Comparison of ENCODE assay signal across 8 cellular contexts in the genomic region with DNA sequence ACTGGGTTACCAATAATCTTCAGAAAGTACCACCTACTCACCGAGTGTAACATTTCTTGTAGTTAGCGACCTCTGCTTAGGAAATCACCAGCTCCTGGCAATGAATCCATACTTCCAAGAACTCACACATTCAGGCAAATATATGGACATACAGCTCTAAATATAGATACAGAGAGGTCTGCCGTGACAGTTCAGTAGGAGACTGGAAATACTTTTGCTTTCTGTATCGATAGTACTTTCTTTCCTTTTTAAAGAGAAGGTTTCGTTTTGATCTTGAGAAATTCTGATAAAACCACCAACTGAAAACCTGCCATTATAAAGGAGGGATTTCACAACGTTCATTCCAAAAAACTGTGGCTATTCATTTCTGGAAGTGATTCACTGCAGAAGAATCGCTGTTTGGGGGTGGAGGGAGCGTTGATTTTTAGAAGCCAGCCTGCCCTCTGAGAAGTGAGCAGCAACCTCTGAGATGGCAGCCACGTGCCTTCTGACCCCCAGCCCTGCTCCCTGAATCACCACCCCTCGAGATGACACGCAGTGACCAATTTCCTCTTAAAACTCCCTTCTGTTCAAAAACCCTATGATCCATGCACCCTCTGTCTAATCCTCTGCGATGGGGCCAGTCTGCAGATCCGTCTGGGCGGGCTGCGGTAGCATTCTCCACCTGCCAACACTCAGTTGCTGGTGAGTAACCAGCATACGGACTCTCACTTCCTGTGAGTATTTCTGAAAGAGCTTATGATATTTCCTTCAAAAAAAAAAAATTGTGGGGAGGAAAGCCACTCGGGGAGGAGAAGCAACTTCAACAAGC.
A peak's percentile ranks its signal among the peaks of the same experiment; 100 is the strongest.
DNase-seq lines count a peak whose midpoint lies in the region; ATAC-seq and TF ChIP-seq lines count a peak whose summit lies in the region.

No MANE protein-coding gene starts in this region.

- peak overlapping the region; percentile 97 for H3K4me2 ChIP-seq in BLaER1

- H3K27me3 Mint-ChIP-seq in activated naive CD8-positive, alpha-beta T cell = no peaks in the 10 kb centered on the region

- no peaks in the 10 kb centered on the region for H4K20me1 ChIP-seq in BLaER1

- DNase-seq in right atrium auricular region (ENCODE audit: low spot score) = peak; percentile 89
- peak; percentile 70 to 74 for DNase-seq in stimulated activated CD4-positive, alpha-beta T cell treated with anti-CD3 and anti-CD28 coated beads, Interleukin-12 subunit alpha, Interleukin-12 subunit beta, amount 100 ng/mL, for 24 hours (ENCODE audit: low read depth in 2 of 2)
- DNase-seq in NCI-H146 treated with DMSO at 0.1 percent for 48 hours (lab: John Stamatoyannopoulos, UW; ENCODE audit: unreplicated experiment) = no peak

- H3K9ac ChIP-seq in BLaER1 = peak overlapping the region; percentile 83

- H3K4me3 ChIP-seq in BLaER1 (peak overlapping the region; percentile 73), right atrium auricular region (peak overlapping the region; percentile 27 to 46)

- TF ChIP-seq CTCF in right atrium auricular region (IDR thresholded peaks at IDR 0.05) = no peak

- H3K9me3 ChIP-seq in BLaER1 (no peaks in the 10 kb centered on the region), right atrium auricular region (no peaks in the 10 kb centered on the region)

- H3K4me1 ChIP-seq in BLaER1 = peaks cover 79% of the 10 kb centered on the region
- H3K4me1 ChIP-seq in right atrium auricular region = peaks cover 0 to 89% of the 10 kb centered on the region in 2 donors

- H3K4me1 Mint-ChIP-seq in activated naive CD8-positive, alpha-beta T cell (ENCODE audit: low read depth) = peaks cover 92% of the 10 kb centered on the region

- H3K27ac ChIP-seq in BLaER1 (peak overlapping the region; percentile 86), right atrium auricular region (peak overlapping the region; percentile 78 to 88)

- H3K4me3 Mint-ChIP-seq in activated naive CD8-positive, alpha-beta T cell = peak overlapping the region; percentile 93

- peaks cover 53% of the 10 kb centered on the region for H3K36me3 Mint-ChIP-seq in activated naive CD8-positive, alpha-beta T cell

- no peaks in the 10 kb centered on the region for H3K9me3 Mint-ChIP-seq in activated naive CD8-positive, alpha-beta T cell (ENCODE audit: low read depth)

- no peaks in the 10 kb centered on the region for H3K27me3 ChIP-seq in BLaER1
- no peaks in the 10 kb centered on the region for H3K27me3 ChIP-seq in right atrium auricular region

- peak; percentile 87 for ATAC-seq in GM19397 (IDR thresholded peaks at IDR 0.05; ENCODE audit: unreplicated experiment)
- peak; percentile 80 for ATAC-seq in HG03520 (IDR thresholded peaks at IDR 0.05; ENCODE audit: unreplicated experiment)
- peak; percentile 73 for ATAC-seq in SK-N-SH treated with all-trans-retinoic acid at 6 μM for 48 hours

- H3K36me3 ChIP-seq in BLaER1 (no peaks in the 10 kb centered on the region), right atrium auricular region (no peaks in the 10 kb centered on the region)

- H3K27ac Mint-ChIP-seq in activated naive CD8-positive, alpha-beta T cell = peak overlapping the region; percentile 100

TF ChIP-seq in SK-N-SH treated with all-trans-retinoic acid at 6 μM for 48 hours, 23 proteins besides CTCF, POLR2A, EP300 and RAD21:
- TF ChIP-seq PPARA (CRISPR knock-in tag; IDR thresholded peaks at IDR 0.05; ENCODE audit: borderline replicate concordance) (no peak), RARB (CRISPR knock-in tag; IDR thresholded peaks at IDR 0.05) (0 out of 2 replicates have a peak, but pooled peaks have one; percentile 46), TOX (CRISPR knock-in tag; IDR thresholded peaks at IDR 0.05; ENCODE audit: borderline replicate concordance) (peak; percentile 4; the same call in 1 of the 2 replicates), ZNF565 (CRISPR knock-in tag; conservative IDR thresholded peaks at IDR 0.05; ENCODE audit: low read depth) (no peak), ISL1 (CRISPR knock-in tag; IDR thresholded peaks at IDR 0.05) (peak; percentile 53)
- TF ChIP-seq, protein P1, sequence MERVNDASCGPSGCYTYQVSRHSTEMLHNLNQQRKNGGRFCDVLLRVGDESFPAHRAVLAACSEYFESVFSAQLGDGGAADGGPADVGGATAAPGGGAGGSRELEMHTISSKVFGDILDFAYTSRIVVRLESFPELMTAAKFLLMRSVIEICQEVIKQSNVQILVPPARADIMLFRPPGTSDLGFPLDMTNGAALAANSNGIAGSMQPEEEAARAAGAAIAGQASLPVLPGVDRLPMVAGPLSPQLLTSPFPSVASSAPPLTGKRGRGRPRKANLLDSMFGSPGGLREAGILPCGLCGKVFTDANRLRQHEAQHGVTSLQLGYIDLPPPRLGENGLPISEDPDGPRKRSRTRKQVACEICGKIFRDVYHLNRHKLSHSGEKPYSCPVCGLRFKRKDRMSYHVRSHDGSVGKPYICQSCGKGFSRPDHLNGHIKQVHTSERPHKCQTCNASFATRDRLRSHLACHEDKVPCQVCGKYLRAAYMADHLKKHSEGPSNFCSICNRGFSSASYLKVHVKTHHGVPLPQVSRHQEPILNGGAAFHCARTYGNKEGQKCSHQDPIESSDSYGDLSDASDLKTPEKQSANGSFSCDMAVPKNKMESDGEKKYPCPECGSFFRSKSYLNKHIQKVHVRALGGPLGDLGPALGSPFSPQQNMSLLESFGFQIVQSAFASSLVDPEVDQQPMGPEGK (CRISPR knock-in tag; IDR thresholded peaks at IDR 0.05; ENCODE audit: borderline replicate concordance) = peak; percentile 76; the same call in 1 of the 2 replicates
